9 cellular contexts compared by ENCODE assay signal in the genomic region with DNA sequence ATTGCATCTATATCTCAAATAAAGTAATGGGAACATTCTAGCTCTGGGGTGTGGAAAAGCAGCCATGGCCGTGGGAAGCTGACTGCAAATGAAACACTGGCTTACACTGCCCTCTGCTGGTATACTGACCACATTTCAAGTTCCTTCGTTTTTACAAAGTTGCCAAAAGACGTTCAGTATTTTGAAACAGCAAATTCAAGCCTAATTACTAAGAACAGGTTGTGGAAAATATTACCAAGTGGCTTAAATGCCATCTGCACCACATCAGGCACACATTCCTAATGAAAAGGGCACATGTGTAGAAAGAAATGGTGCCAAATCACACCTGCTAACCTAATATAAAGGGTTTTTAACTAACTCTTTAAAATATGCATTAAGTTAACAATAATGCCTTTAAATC.
DNase-seq lines count a peak whose midpoint lies in the region; ATAC-seq and TF ChIP-seq lines count a peak whose summit lies in the region.
"Had no signal": no experiment of that assay in that cellular context is flagged by ENCODE, and none has a peak within 500 bp of the region (broad histone marks: within the 10 kb centered on the region; RNA-seq: fewer than 3 reads in every experiment).

No MANE protein-coding gene starts in this region.

- H3K27me3 ChIP-seq in CD8-positive, alpha-beta memory T cell (ENCODE audit: insufficient read depth, low read length, poor library complexity, severe bottlenecking), result no peaks in the 10 kb centered on the region
- H3K27me3 ChIP-seq in H9 (ENCODE audit: insufficient read depth, low read length), result no peaks in the 10 kb centered on the region
- no peaks in the 10 kb centered on the region for H3K27me3 ChIP-seq in NT2/D1 (ENCODE audit: insufficient read depth, insufficient read length)
- H3K27me3 ChIP-seq in gastroesophageal sphincter, result no peaks in the 10 kb centered on the region

- H3K4me2 ChIP-seq in H9 (ENCODE audit: insufficient read depth, insufficient read length, low read length), result no peak overlapping the region

- H3K9me3 Mint-ChIP-seq in CD8-positive, alpha-beta memory T cell, result no peaks in the 10 kb centered on the region
- no peaks in the 10 kb centered on the region; a peak in 1 of 5 replicates for H3K9me3 Mint-ChIP-seq in H9
- no peaks in the 10 kb centered on the region for H3K9me3 Mint-ChIP-seq in activated T-helper 17 cell treated with anti-CD3 and anti-CD28 coated beads, Interleukin-2, amount 50 U/mL, for 72 hours
- no peaks in the 10 kb centered on the region for H3K9me3 Mint-ChIP-seq in osteocyte (ENCODE audit: unreplicated experiment)
- H3K9me3 Mint-ChIP-seq: T-helper 1 cell treated with Interleukin-12 subunit alpha and Interleukin-12 subunit beta and Interleukin-4 antibody, amounts not matched to agents 30 μg/mL and 1 μg/mL, for 36 hours had no signal

- no peak overlapping the region for H2BK120ac ChIP-seq in H9 (ENCODE audit: low read depth, low read length, poor library complexity, severe bottlenecking)

- no peaks in the 10 kb centered on the region for H4K20me1 ChIP-seq in H9 (ENCODE audit: control insufficient read depth, insufficient read depth, insufficient read length)

- no peaks in the 10 kb centered on the region for H3K23me2 ChIP-seq in H9 (ENCODE audit: insufficient read length, low read depth, low read length, poor library complexity, severe bottlenecking)

- no peak overlapping the region for H3T11ph ChIP-seq in H9 (ENCODE audit: low read length)

- no peaks in the 10 kb centered on the region for H3K9me3 ChIP-seq in CD8-positive, alpha-beta memory T cell (ENCODE audit: low read length)
- H3K9me3 ChIP-seq in H9 (ENCODE audit: control insufficient read depth, low read depth, low read length) (no peaks in the 10 kb centered on the region), NT2/D1 (ENCODE audit: insufficient read depth, low read length) (no peaks in the 10 kb centered on the region), gastroesophageal sphincter (no peaks in the 10 kb centered on the region)

- H2BK15ac ChIP-seq in H9 (ENCODE audit: low read depth, low read length), result no peak overlapping the region

- no peak overlapping the region for H2AK5ac ChIP-seq in H9 (ENCODE audit: insufficient read length, low read length)

- H3K9ac ChIP-seq in H9 (ENCODE audit: extremely low read depth, insufficient read length, low read length) (no peak overlapping the region), NT2/D1 (ENCODE audit: insufficient read length, low read depth) (no peak overlapping the region)

- H3K79me2 ChIP-seq in H9 (ENCODE audit: insufficient read depth, low read length), result no peaks in the 10 kb centered on the region

- no peak overlapping the region for H4K5ac ChIP-seq in H9 (ENCODE audit: insufficient read length, low read depth, low read length)

- H4K8ac ChIP-seq in H9 (replicated peaks; ENCODE audit: insufficient read length, low read depth, low read length), result no peak overlapping the region

- H3K14ac ChIP-seq in H9 (ENCODE audit: insufficient read depth, low read length), result no peak overlapping the region

- peak; percentile 91 for TF ChIP-seq CTCF in H9 (conservative IDR thresholded peaks at IDR 0.05)
- peak; percentile 64 to 94 (median 86) for TF ChIP-seq CTCF in gastroesophageal sphincter (IDR thresholded peaks at IDR 0.05)
- TF ChIP-seq CTCF in osteocyte (IDR thresholded peaks at IDR 0.05), result peak; percentile 85

- no peak overlapping the region for H2AFZ ChIP-seq in H9 (ENCODE audit: low read length)

- no peaks in the 10 kb centered on the region for H3K36me3 ChIP-seq in CD8-positive, alpha-beta memory T cell (ENCODE audit: insufficient read depth, low read length)
- H3K36me3 ChIP-seq in NT2/D1 (ENCODE audit: insufficient read depth, insufficient read length, low read length) (no peaks in the 10 kb centered on the region), gastroesophageal sphincter (no peaks in the 10 kb centered on the region)

- H3K23ac ChIP-seq in H9 (ENCODE audit: insufficient read length, low read depth, low read length), result no peak overlapping the region

- no peak overlapping the region for H2BK12ac ChIP-seq in H9 (ENCODE audit: insufficient read length, low read depth, low read length)

- no peak overlapping the region for H3K27ac ChIP-seq in CD8-positive, alpha-beta memory T cell (ENCODE audit: low read depth, low read length)
- no peak overlapping the region for H3K27ac ChIP-seq in H9 (ENCODE audit: insufficient read length, low read depth, low read length)
- peak overlapping the region in 3 of 4 donors; percentile 35 to 54 (median 50) for H3K27ac ChIP-seq in gastroesophageal sphincter

- POLR2A ChIA-PET in CD8-positive, alpha-beta memory T cell (lab: Charles Lee), result no interaction called here

- H3K18ac ChIP-seq in H9 (ENCODE audit: insufficient read length, low read depth, low read length), result no peak overlapping the region

- WGBS in H9 (ENCODE audit: extremely low coverage, insufficient read length, low lambda C conversion rate), result no CpG with 5 or more reads among the region's 3 CpGs
- WGBS in gastroesophageal sphincter (ENCODE audit: low coverage in 1 of 2), 2 donors, result 0 to 3% methylated on average over 3 of the region's 3 CpGs

- no peak overlapping the region for H2BK20ac ChIP-seq in H9 (ENCODE audit: low read depth, low read length, poor library complexity, severe bottlenecking)

- no peak overlapping the region for H3K4me3 Mint-ChIP-seq in CD8-positive, alpha-beta memory T cell
- H3K4me3 Mint-ChIP-seq in H9, result no peak overlapping the region
- H3K4me3 Mint-ChIP-seq in activated T-helper 17 cell treated with anti-CD3 and anti-CD28 coated beads, Interleukin-2, amount 50 U/mL, for 72 hours, result no peak overlapping the region
- no peak overlapping the region for H3K4me3 Mint-ChIP-seq in osteocyte (ENCODE audit: unreplicated experiment)
- H3K4me3 Mint-ChIP-seq: T-helper 1 cell treated with Interleukin-12 subunit alpha and Interleukin-12 subunit beta and Interleukin-4 antibody, amounts not matched to agents 30 μg/mL and 1 μg/mL, for 36 hours had no signal

- no peak overlapping the region for H3K56ac ChIP-seq in H9 (ENCODE audit: insufficient read length, low read depth, low read length)

- H3K4me1 Mint-ChIP-seq in CD8-positive, alpha-beta memory T cell, result peaks cover 7 to 9% (median 8%) of the 10 kb centered on the region in 3 donors
- peaks cover 25% of the 10 kb centered on the region in 2 experiments for H3K4me1 Mint-ChIP-seq in H9
- H3K4me1 Mint-ChIP-seq in activated T-helper 17 cell treated with anti-CD3 and anti-CD28 coated beads, Interleukin-2, amount 50 U/mL, for 72 hours, result no peaks in the 10 kb centered on the region
- peaks cover 14% of the 10 kb centered on the region for H3K4me1 Mint-ChIP-seq in osteocyte (ENCODE audit: unreplicated experiment)

- DNase-seq in CD8-positive, alpha-beta memory T cell, result peak; percentile 9 to 53 (median 36)
- DNase-seq in H9 (no peak), NT2/D1 (ENCODE audit: low read depth, low spot score) (peak; percentile 50), osteocyte (ENCODE audit: extremely low spot score, unreplicated experiment) (no peak), NCI-H524 treated with DMSO at 0.1 percent for 48 hours (lab: John Stamatoyannopoulos, UW) (no peak)

- H3K4me3 ChIP-seq in CD8-positive, alpha-beta memory T cell (ENCODE audit: low read length), result no peak overlapping the region
- H3K4me3 ChIP-seq in NT2/D1 (ENCODE audit: insufficient read length, low read depth), result no peak overlapping the region
- no peak overlapping the region for H3K4me3 ChIP-seq in gastroesophageal sphincter

- no peak for TF ChIP-seq EP300 in gastroesophageal sphincter (IDR thresholded peaks at IDR 0.05)

- CTCF ChIA-PET in CD8-positive, alpha-beta memory T cell (lab: Charles Lee), result interaction anchor here (0.6 to 2.2 kb wide), 11 partner anchors 10 to 901 kb away, joined by 3 to 15 read pairs (median 4); no protein-coding TSS in a partner anchor

- H4K91ac ChIP-seq in H9 (ENCODE audit: insufficient read length, low read depth, low read length), result no peak overlapping the region

- no peak overlapping the region for H3K27ac Mint-ChIP-seq in CD8-positive, alpha-beta memory T cell
- no peak overlapping the region for H3K27ac Mint-ChIP-seq in H9
- no peak overlapping the region for H3K27ac Mint-ChIP-seq in activated T-helper 17 cell treated with anti-CD3 and anti-CD28 coated beads, Interleukin-2, amount 50 U/mL, for 72 hours
- no peak overlapping the region for H3K27ac Mint-ChIP-seq in osteocyte (ENCODE audit: unreplicated experiment)
- H3K27ac Mint-ChIP-seq: T-helper 1 cell treated with Interleukin-12 subunit alpha and Interleukin-12 subunit beta and Interleukin-4 antibody, amounts not matched to agents 30 μg/mL and 1 μg/mL, for 36 hours had no signal

- H2BK5ac ChIP-seq in H9 (ENCODE audit: insufficient read length, low read length), result no peak overlapping the region

- peaks cover 0 to 8% (median 7%) of the 10 kb centered on the region in 3 donors for H3K36me3 Mint-ChIP-seq in CD8-positive, alpha-beta memory T cell
- H3K36me3 Mint-ChIP-seq in H9 (ENCODE audit: insufficient read depth in 1 of 3, low read depth in 3 of 3) (no peaks in the 10 kb centered on the region), osteocyte (ENCODE audit: unreplicated experiment) (no peaks in the 10 kb centered on the region)
- peaks cover 14% of the 10 kb centered on the region for H3K36me3 Mint-ChIP-seq in activated T-helper 17 cell treated with anti-CD3 and anti-CD28 coated beads, Interleukin-2, amount 50 U/mL, for 72 hours (ENCODE audit: low read depth)

- TF ChIP-seq POLR2A in gastroesophageal sphincter (IDR thresholded peaks at IDR 0.05), result no peak

- H3K27me3 Mint-ChIP-seq in CD8-positive, alpha-beta memory T cell, result no peaks in the 10 kb centered on the region
- H3K27me3 Mint-ChIP-seq in H9 (ENCODE audit: low read depth) (no peaks in the 10 kb centered on the region), osteocyte (ENCODE audit: unreplicated experiment) (no peaks in the 10 kb centered on the region)
- H3K27me3 Mint-ChIP-seq in activated T-helper 17 cell treated with anti-CD3 and anti-CD28 coated beads, Interleukin-2, amount 50 U/mL, for 72 hours, result no peaks in the 10 kb centered on the region

- peaks cover 5% of the 10 kb centered on the region for H3K4me1 ChIP-seq in CD8-positive, alpha-beta memory T cell (ENCODE audit: insufficient read depth, low read length)
- H3K4me1 ChIP-seq in H9 (ENCODE audit: insufficient read depth, low read length), result peaks cover 3% of the 10 kb centered on the region; the same call in 1 of the 2 replicates
- H3K4me1 ChIP-seq in NT2/D1 (ENCODE audit: insufficient read depth, insufficient read length), result no peaks in the 10 kb centered on the region
- peaks cover 5 to 75% (median 9%) of the 10 kb centered on the region in 3 donors for H3K4me1 ChIP-seq in gastroesophageal sphincter

- no peaks in the 10 kb centered on the region for H3K79me1 ChIP-seq in H9 (ENCODE audit: insufficient read depth, low read depth, low read length, poor library complexity, severe bottlenecking)

- ATAC-seq in activated T-helper 17 cell treated with anti-CD3 and anti-CD28 coated beads, Interleukin-2, amount 50 U/mL, for 72 hours (replicated peaks), result peak; percentile 35
- ATAC-seq in gastroesophageal sphincter, result peak; percentile 75
- ATAC-seq in HG03571 (IDR thresholded peaks at IDR 0.05; ENCODE audit: unreplicated experiment), result no peak

- H3K4ac ChIP-seq in H9 (ENCODE audit: low read depth, low read length), result no peak overlapping the region

Comparison
In these comparisons a context has a peak if more than half of its experiments do, and no peak if none do; other contexts are left out.
1. DNase-seq: peak in CD8-positive, alpha-beta memory T cell (5 of 5) and NT2/D1 (single experiment); none in H9 (single experiment), osteocyte (single experiment) and NCI-H524 treated with DMSO at 0.1 percent for 48 hours (single experiment).
2. H3K27ac ChIP-seq: peak in gastroesophageal sphincter (3 of 4); none in CD8-positive, alpha-beta memory T cell (single experiment) and H9 (single experiment).
3. Peak in every context shown above with its lines, with median percentiles within 50 percentile points of each other: CTCF ChIP-seq.